Comparison of ENCODE assay signal across 21 cellular contexts in genomic region chr20:33130553-33130952, GRCh38. TPM values are rescaled to one million over a fixed set of nuclear protein-coding genes. Genes with fewer than 3 reads are reported as not detected.
A peak's percentile ranks its signal among the peaks of the same experiment; 100 is the strongest.
DNase-seq lines count a peak whose midpoint lies in the region; ATAC-seq and TF ChIP-seq lines count a peak whose summit lies in the region.
"Had no signal": no experiment of that assay in that cellular context is flagged by ENCODE, and none has a peak within 500 bp of the region (broad histone marks: within the 10 kb centered on the region; RNA-seq: fewer than 3 reads in every experiment).

No MANE protein-coding gene starts in this region.

- intact Hi-C loops in left lung (cut with DNase I), result no loop called here

- peaks cover 31% of the 10 kb centered on the region for H3K4me1 ChIP-seq in ACC112 (ENCODE audit: control insufficient read depth, insufficient read depth, low read length, unreplicated experiment)
- peaks cover 36% of the 10 kb centered on the region for H3K4me1 ChIP-seq in adipocyte (ENCODE audit: control insufficient read depth, insufficient read depth, low read length)
- peaks cover 0 to 6% of the 10 kb centered on the region in 2 donors for H3K4me1 ChIP-seq in left lung
- H3K4me1 ChIP-seq: parathyroid adenoma, Peyer's patch had no signal

- no peaks in the 10 kb centered on the region for H3K79me2 ChIP-seq in ACC112 (ENCODE audit: control insufficient read depth, insufficient read depth, low read length, unreplicated experiment)
- H3K79me2 ChIP-seq: parathyroid adenoma had no signal

- H3K4me3 ChIP-seq in ACC112 (ENCODE audit: low read depth, low read length) (no peak overlapping the region), adipocyte (ENCODE audit: low read length) (no peak overlapping the region), left lung (no peak overlapping the region)
- H3K4me3 ChIP-seq: A549, Peyer's patch had no signal

- TF ChIP-seq CTCF in left lung (IDR thresholded peaks at IDR 0.05), result no peak

- H3K9me3 ChIP-seq in adipocyte (ENCODE audit: control insufficient read depth, low read length) (no peaks in the 10 kb centered on the region), left lung (no peaks in the 10 kb centered on the region)
- H3K9me3 ChIP-seq: A549, Peyer's patch had no signal

- H3K36me3 ChIP-seq in ACC112 (ENCODE audit: insufficient read depth, low read length), result no peaks in the 10 kb centered on the region
- H3K36me3 ChIP-seq in adipocyte (ENCODE audit: control insufficient read depth, insufficient read depth, low read length, severe bottlenecking), result no peaks in the 10 kb centered on the region
- H3K36me3 ChIP-seq in left lung, result no peaks in the 10 kb centered on the region
- H3K36me3 ChIP-seq: Peyer's patch had no signal

- peak; percentile 87 for ATAC-seq in left lung
- ATAC-seq: A549; CD8-positive, alpha-beta T cell; left cardiac atrium had no signal

- H3K27ac ChIP-seq in ACC112 (ENCODE audit: low read depth, low read length), result peak overlapping the region; percentile 65
- H3K27ac ChIP-seq in left lung, result peak overlapping the region; percentile 45 to 55
- H3K27ac ChIP-seq: A549, parathyroid adenoma, Peyer's patch had no signal

- H3K27me3 ChIP-seq in ACC112 (ENCODE audit: insufficient read depth, low read length) (peaks cover 18% of the 10 kb centered on the region), adipocyte (replicated peaks; ENCODE audit: control insufficient read depth, insufficient read depth, low read length) (no peaks in the 10 kb centered on the region), left lung (peaks cover 0 to 16% of the 10 kb centered on the region in 2 donors)
- H3K27me3 ChIP-seq: Peyer's patch had no signal

- no peak overlapping the region for H3K9ac ChIP-seq in adipocyte (ENCODE audit: low read length)
- H3K9ac ChIP-seq: parathyroid adenoma had no signal

- peak; percentile 71 for DNase-seq in GOT3 (lab: John Stamatoyannopoulos, UW)
- peak; percentile 2 for DNase-seq in adipocyte (ENCODE audit: low read depth)
- DNase-seq in left lung, result peak in 1 of 2 donors; percentile 50
- DNase-seq in GF-D8 (lab: John Stamatoyannopoulos, UW), result no peak
- DNase-seq in ureter (ENCODE audit: low spot score), result no peak
- no peak for DNase-seq in dedifferentiated amniotic fluid mesenchymal stem cell (ENCODE audit: extremely low spot score)
- DNase-seq in OCI-M2 (lab: John Stamatoyannopoulos, UW; ENCODE audit: unreplicated experiment), result no peak
- DNase-seq: activated CD4-positive, alpha-beta T cell treated with anti-CD3 and anti-CD28 coated beads for 48 hours; activated naive CD4-positive, alpha-beta T cell treated with anti-CD3 and anti-CD28 coated beads, Interleukin-2, amount 10 ng/mL, durations not matched to agents 7 days and 5 days; CD8-positive, alpha-beta T cell; H9; left cardiac atrium; NCI-H2107; NCI-H748 treated with DMSO at 0.1 percent for 48 hours; Peyer's patch; stimulated activated naive CD4-positive, alpha-beta T cell had no signal

- H2AFZ ChIP-seq in ACC112 (ENCODE audit: low read length, unreplicated experiment), result no peak overlapping the region
- H2AFZ ChIP-seq: parathyroid adenoma had no signal

RNA-seq across cellular contexts. Expression of gene BPIFA2, which starts 37.4 kb away (rescaled TPM):
- total RNA-seq in left lung, result not detected
- total RNA-seq in ureter, result not detected
- total RNA-seq: CD8-positive, alpha-beta T cell; dermis microvascular lymphatic vessel endothelial cell; fibroblast of lung; H9; left cardiac atrium; Peyer's patch had no signal

RNA-seq across cellular contexts. Expression of gene BPIFB4, which starts 51.1 kb away (rescaled TPM):
- total RNA-seq in left lung (not detected), ureter (not detected)
- total RNA-seq: CD8-positive, alpha-beta T cell; dermis microvascular lymphatic vessel endothelial cell; fibroblast of lung; H9; left cardiac atrium; Peyer's patch had no signal

Comparison
In these comparisons a context has a peak if more than half of its experiments do, and no peak if none do; other contexts are left out.
1. DNase-seq: peak in GOT3 (single experiment) and adipocyte (single experiment); none in GF-D8 (single experiment), ureter (single experiment), dedifferentiated amniotic fluid mesenchymal stem cell (single experiment) and OCI-M2 (single experiment).